Comparison of ENCODE assay signal across 14 cellular contexts in genomic region chr4:4358093-4358840, GRCh38.
"Had no signal": no experiment of that assay in that cellular context is flagged by ENCODE, and none has a peak within 500 bp of the region (broad histone marks: within the 10 kb centered on the region; RNA-seq: fewer than 3 reads in every experiment).

No MANE protein-coding gene starts in this region.

- H3K4me1 ChIP-seq: adrenal gland, right atrium auricular region, tibial artery, vagina had no signal

- ATAC-seq: activated T-helper 17 cell treated with anti-CD3 and anti-CD28 coated beads, Interleukin-2, amount 50 U/mL, for 72 hours; stimulated activated memory B cell treated with anti-CD40 and anti-IgM and Interleukin-4, amounts not matched to agents 10 μg/mL and 1 μg/mL and 100 μg/mL, for 72 hours had no signal

- H3K4me3 ChIP-seq: adrenal gland, coronary artery, right atrium auricular region, tibial artery, vagina had no signal

- H3K27ac ChIP-seq: adrenal gland, coronary artery, epithelial cell of prostate, right atrium auricular region, tibial artery, vagina had no signal

- H3K9me3 ChIP-seq: adrenal gland, right atrium auricular region, tibial artery, vagina had no signal

- DNase-seq: activated B cell treated with CpG ODN at 0.5 μM for 24 hours; activated CD4-positive, alpha-beta T cell treated with anti-CD3 and anti-CD28 coated beads, Interleukin-2, amount 10 ng/mL, durations not matched to agents 24 days and 14 days; activated CD8-positive, alpha-beta memory T cell treated with anti-CD3 and anti-CD28 coated beads for 24 hours; activated naive CD4-positive, alpha-beta T cell treated with anti-CD3 and anti-CD28 coated beads, Interleukin-2, amount 10 ng/mL, durations not matched to agents 7 days and 5 days; adrenal gland; central memory CD4-positive, alpha-beta T cell; effector CD4-positive, alpha-beta T cell; tibial artery had no signal

- H3K36me3 ChIP-seq: adrenal gland, right atrium auricular region, tibial artery, vagina had no signal

- H3K27me3 ChIP-seq: adrenal gland, right atrium auricular region, vagina had no signal
